29 cellular contexts compared by ENCODE assay signal in the genomic region with DNA sequence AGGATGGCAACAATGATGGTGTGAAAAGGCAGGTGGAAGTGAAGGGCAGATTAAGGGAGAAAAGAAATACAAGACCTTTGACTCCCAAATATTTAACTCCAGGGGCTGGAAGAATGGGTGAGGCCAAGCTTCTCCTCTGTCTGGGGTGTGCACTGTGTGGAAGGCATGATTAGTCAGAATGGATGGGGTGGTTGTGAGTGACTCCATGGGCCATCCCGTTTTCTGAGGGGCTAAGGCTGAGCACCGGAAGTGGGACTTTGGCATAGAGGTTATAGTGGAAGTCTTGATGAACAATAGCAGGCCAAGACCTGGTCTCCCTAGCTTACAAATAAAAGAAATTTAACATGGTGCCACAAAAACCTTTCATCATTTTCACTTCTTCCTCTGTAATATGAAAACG.
"Had no signal": no experiment of that assay in that cellular context is flagged by ENCODE, and none has a peak within 500 bp of the region (broad histone marks: within the 10 kb centered on the region; RNA-seq: fewer than 3 reads in every experiment).

No MANE protein-coding gene starts in this region.

- DNase-seq: activated CD4-positive, alpha-beta memory T cell treated with anti-CD3 and anti-CD28 coated beads for 36 hours; activated CD4-positive, alpha-beta T cell treated with anti-CD3 and anti-CD28 coated beads, Interleukin-2, amount 10 ng/mL, durations not matched to agents 24 days and 14 days; activated CD4-positive, CD25-positive, alpha-beta regulatory T cell treated with anti-CD3 and anti-CD28 coated beads, Interleukin-2, amount 50 U/mL, for 72 hours; activated CD8-positive, alpha-beta memory T cell treated with anti-CD3 and anti-CD28 coated beads, Interleukin-2, amount 50 U/mL, for 4 hours; activated effector memory CD4-positive, alpha-beta T cell treated with anti-CD3 and anti-CD28 coated beads, Interleukin-2, amount 50 U/mL, for 16 hours; activated naive CD4-positive, alpha-beta T cell treated with anti-CD3 and anti-CD28 coated beads for 36 hours; activated naive CD8-positive, alpha-beta T cell treated with anti-CD3 and anti-CD28 coated beads for 36 hours; activated T-cell treated with anti-CD3 and anti-CD28 coated beads, Interleukin-2, amount 50 U/mL, for 1 hour; brain microvascular endothelial cell; cortex of kidney; esophagus squamous epithelium; foreskin melanocyte; left ventricle myocardium inferior; mucosa of descending colon; sigmoid colon; small intestine; stimulated activated CD4-positive, alpha-beta T cell treated with anti-CD3 and anti-CD28 coated beads, Interleukin-4, amount 100 ng/mL, for 24 hours; T-helper 17 cell; T1000; upper lobe of left lung; WERI-Rb-1 had no signal

- H3K9me3 Mint-ChIP-seq: activated CD4-positive, alpha-beta memory T cell treated with anti-CD3 and anti-CD28 coated beads for 36 hours; activated CD4-positive, alpha-beta T cell treated with anti-CD3 and anti-CD28 coated beads, Interleukin-2, amount 10 ng/mL, durations not matched to agents 24 days and 14 days; activated naive CD4-positive, alpha-beta T cell treated with anti-CD3 and anti-CD28 coated beads for 36 hours; activated naive CD8-positive, alpha-beta T cell treated with anti-CD3 and anti-CD28 coated beads for 36 hours; activated T-helper 1 cell treated with anti-CD3 and anti-CD28 coated beads, Interleukin-12 subunit alpha, Interleukin-12 subunit beta, Interleukin-2, Interleukin-4 antibody, amounts not matched to agents 30 ng/mL and 10 ng/mL and 1 ng/mL, durations not matched to agents 14 hours and 24 hours and 36 hours; natural killer cell treated with Interleukin-12 subunit alpha and Interleukin-12 subunit beta and Interleukin-15 and Interleukin-18, amount 100 ng/mL, for 72 hours; stimulated activated effector memory CD8-positive, alpha-beta T cell treated with anti-CD3 and anti-CD28 coated beads, Interleukin-12 subunit alpha, Interleukin-12 subunit beta, amount 100 ng/mL, for 72 hours; stimulated activated naive CD8-positive, alpha-beta T cell treated with anti-CD3 and anti-CD28 coated beads, Interleukin-15, Interleukin-2, amounts not matched to agents 100 ng/mL and 50 ng/mL, for 24 hours had no signal

- H3K9me3 ChIP-seq: esophagus squamous epithelium, left ventricle myocardium inferior, mucosa of descending colon, prostate gland, sigmoid colon, upper lobe of left lung, vagina had no signal

- H3K27ac ChIP-seq: brain microvascular endothelial cell, esophagus squamous epithelium, left ventricle myocardium inferior, prostate gland, sigmoid colon, upper lobe of left lung, vagina, WERI-Rb-1 had no signal

- H3K4me3 ChIP-seq: esophagus squamous epithelium, left ventricle myocardium inferior, mucosa of descending colon, prostate gland, sigmoid colon, upper lobe of left lung, vagina had no signal

- H3K36me3 ChIP-seq: esophagus squamous epithelium, left ventricle myocardium inferior, prostate gland, sigmoid colon, upper lobe of left lung, vagina had no signal

- FAIRE-seq: astrocyte, islet of Langerhans, small intestine had no signal

- H3K27me3 Mint-ChIP-seq: activated CD4-positive, alpha-beta memory T cell treated with anti-CD3 and anti-CD28 coated beads for 36 hours; activated CD4-positive, alpha-beta T cell treated with anti-CD3 and anti-CD28 coated beads, Interleukin-2, amount 10 ng/mL, durations not matched to agents 24 days and 14 days; activated naive CD8-positive, alpha-beta T cell treated with anti-CD3 and anti-CD28 coated beads for 36 hours; natural killer cell treated with Interleukin-12 subunit alpha and Interleukin-12 subunit beta and Interleukin-15 and Interleukin-18, amount 100 ng/mL, for 72 hours; stimulated activated naive CD8-positive, alpha-beta T cell treated with anti-CD3 and anti-CD28 coated beads, Interleukin-15, Interleukin-2, amounts not matched to agents 100 ng/mL and 50 ng/mL, for 24 hours; T-helper 17 cell had no signal

- ATAC-seq: mucosa of descending colon; natural killer cell treated with Interleukin-12 subunit alpha and Interleukin-12 subunit beta and Interleukin-15 and Interleukin-18, amount 100 ng/mL, for 72 hours; stimulated activated effector memory CD8-positive, alpha-beta T cell treated with anti-CD3 and anti-CD28 coated beads, Interleukin-12 subunit alpha, Interleukin-12 subunit beta, amount 100 ng/mL, for 72 hours; T-helper 17 cell had no signal

- H3K4me3 Mint-ChIP-seq: activated CD4-positive, alpha-beta memory T cell treated with anti-CD3 and anti-CD28 coated beads for 36 hours; activated CD4-positive, alpha-beta T cell treated with anti-CD3 and anti-CD28 coated beads, Interleukin-2, amount 10 ng/mL, durations not matched to agents 24 days and 14 days; activated naive CD4-positive, alpha-beta T cell treated with anti-CD3 and anti-CD28 coated beads for 36 hours; activated naive CD8-positive, alpha-beta T cell treated with anti-CD3 and anti-CD28 coated beads for 36 hours; activated T-helper 1 cell treated with anti-CD3 and anti-CD28 coated beads, Interleukin-12 subunit alpha, Interleukin-12 subunit beta, Interleukin-2, Interleukin-4 antibody, amounts not matched to agents 30 ng/mL and 10 ng/mL and 1 ng/mL, durations not matched to agents 14 hours and 24 hours and 36 hours; natural killer cell treated with Interleukin-12 subunit alpha and Interleukin-12 subunit beta and Interleukin-15 and Interleukin-18, amount 100 ng/mL, for 72 hours; stimulated activated effector memory CD8-positive, alpha-beta T cell treated with anti-CD3 and anti-CD28 coated beads, Interleukin-12 subunit alpha, Interleukin-12 subunit beta, amount 100 ng/mL, for 72 hours; stimulated activated naive CD8-positive, alpha-beta T cell treated with anti-CD3 and anti-CD28 coated beads, Interleukin-15, Interleukin-2, amounts not matched to agents 100 ng/mL and 50 ng/mL, for 24 hours; T-helper 17 cell had no signal

- H3K4me1 ChIP-seq: vagina had no signal

- H3K27me3 ChIP-seq: brain microvascular endothelial cell, esophagus squamous epithelium, sigmoid colon, upper lobe of left lung, vagina had no signal

- H3K27ac Mint-ChIP-seq: activated CD4-positive, alpha-beta memory T cell treated with anti-CD3 and anti-CD28 coated beads for 36 hours; activated naive CD4-positive, alpha-beta T cell treated with anti-CD3 and anti-CD28 coated beads for 36 hours; activated naive CD8-positive, alpha-beta T cell treated with anti-CD3 and anti-CD28 coated beads for 36 hours; activated T-helper 1 cell treated with anti-CD3 and anti-CD28 coated beads, Interleukin-12 subunit alpha, Interleukin-12 subunit beta, Interleukin-2, Interleukin-4 antibody, amounts not matched to agents 30 ng/mL and 10 ng/mL and 1 ng/mL, durations not matched to agents 14 hours and 24 hours and 36 hours; stimulated activated effector memory CD8-positive, alpha-beta T cell treated with anti-CD3 and anti-CD28 coated beads, Interleukin-12 subunit alpha, Interleukin-12 subunit beta, amount 100 ng/mL, for 72 hours; stimulated activated naive CD8-positive, alpha-beta T cell treated with anti-CD3 and anti-CD28 coated beads, Interleukin-15, Interleukin-2, amounts not matched to agents 100 ng/mL and 50 ng/mL, for 24 hours; T-helper 17 cell had no signal
